Comparison of ENCODE assay signal across 1 cellular context in the genomic region with DNA sequence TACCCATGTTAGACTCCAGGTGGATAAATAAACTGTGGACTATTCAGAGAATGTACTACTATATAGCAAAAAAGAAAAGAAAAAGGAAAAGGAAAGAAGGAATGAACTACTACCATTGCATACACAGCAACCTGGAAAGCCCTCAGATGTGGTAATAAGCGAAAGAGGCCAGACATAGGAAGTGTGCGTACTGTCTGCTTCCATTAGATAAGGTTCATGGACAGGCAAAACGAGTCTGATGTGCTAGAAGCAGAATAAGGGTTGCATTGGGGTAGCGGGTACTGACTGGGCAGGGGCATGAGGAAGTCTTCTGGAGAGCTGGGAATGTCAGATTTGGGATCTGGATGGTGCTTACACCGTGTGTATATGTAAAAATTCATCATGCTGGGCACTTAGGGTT.
TF ChIP-seq lines count a peak whose summit lies in the region.

No MANE protein-coding gene starts in this region.

TF ChIP-seq in K562, 482 proteins besides CTCF, POLR2A, EP300 and RAD21 (continued from another document):
- TF ChIP-seq, protein P1, sequence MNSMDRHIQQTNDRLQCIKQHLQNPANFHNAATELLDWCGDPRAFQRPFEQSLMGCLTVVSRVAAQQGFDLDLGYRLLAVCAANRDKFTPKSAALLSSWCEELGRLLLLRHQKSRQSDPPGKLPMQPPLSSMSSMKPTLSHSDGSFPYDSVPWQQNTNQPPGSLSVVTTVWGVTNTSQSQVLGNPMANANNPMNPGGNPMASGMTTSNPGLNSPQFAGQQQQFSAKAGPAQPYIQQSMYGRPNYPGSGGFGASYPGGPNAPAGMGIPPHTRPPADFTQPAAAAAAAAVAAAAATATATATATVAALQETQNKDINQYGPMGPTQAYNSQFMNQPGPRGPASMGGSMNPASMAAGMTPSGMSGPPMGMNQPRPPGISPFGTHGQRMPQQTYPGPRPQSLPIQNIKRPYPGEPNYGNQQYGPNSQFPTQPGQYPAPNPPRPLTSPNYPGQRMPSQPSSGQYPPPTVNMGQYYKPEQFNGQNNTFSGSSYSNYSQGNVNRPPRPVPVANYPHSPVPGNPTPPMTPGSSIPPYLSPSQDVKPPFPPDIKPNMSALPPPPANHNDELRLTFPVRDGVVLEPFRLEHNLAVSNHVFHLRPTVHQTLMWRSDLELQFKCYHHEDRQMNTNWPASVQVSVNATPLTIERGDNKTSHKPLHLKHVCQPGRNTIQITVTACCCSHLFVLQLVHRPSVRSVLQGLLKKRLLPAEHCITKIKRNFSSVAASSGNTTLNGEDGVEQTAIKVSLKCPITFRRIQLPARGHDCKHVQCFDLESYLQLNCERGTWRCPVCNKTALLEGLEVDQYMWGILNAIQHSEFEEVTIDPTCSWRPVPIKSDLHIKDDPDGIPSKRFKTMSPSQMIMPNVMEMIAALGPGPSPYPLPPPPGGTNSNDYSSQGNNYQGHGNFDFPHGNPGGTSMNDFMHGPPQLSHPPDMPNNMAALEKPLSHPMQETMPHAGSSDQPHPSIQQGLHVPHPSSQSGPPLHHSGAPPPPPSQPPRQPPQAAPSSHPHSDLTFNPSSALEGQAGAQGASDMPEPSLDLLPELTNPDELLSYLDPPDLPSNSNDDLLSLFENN (IDR thresholded peaks at IDR 0.05; ENCODE audit: low read depth in 2 of 2, low read length in 2 of 2), result no peak
- TF ChIP-seq CBFA2T3 (IDR thresholded peaks at IDR 0.05) (peak; percentile 85), SMAD4 (CRISPR knock-in tag; conservative IDR thresholded peaks at IDR 0.05) (peak; percentile 93), ZNF165 (CRISPR knock-in tag; IDR thresholded peaks at IDR 0.05; ENCODE audit: borderline replicate concordance) (no peak)
- TF ChIP-seq, protein P2, sequence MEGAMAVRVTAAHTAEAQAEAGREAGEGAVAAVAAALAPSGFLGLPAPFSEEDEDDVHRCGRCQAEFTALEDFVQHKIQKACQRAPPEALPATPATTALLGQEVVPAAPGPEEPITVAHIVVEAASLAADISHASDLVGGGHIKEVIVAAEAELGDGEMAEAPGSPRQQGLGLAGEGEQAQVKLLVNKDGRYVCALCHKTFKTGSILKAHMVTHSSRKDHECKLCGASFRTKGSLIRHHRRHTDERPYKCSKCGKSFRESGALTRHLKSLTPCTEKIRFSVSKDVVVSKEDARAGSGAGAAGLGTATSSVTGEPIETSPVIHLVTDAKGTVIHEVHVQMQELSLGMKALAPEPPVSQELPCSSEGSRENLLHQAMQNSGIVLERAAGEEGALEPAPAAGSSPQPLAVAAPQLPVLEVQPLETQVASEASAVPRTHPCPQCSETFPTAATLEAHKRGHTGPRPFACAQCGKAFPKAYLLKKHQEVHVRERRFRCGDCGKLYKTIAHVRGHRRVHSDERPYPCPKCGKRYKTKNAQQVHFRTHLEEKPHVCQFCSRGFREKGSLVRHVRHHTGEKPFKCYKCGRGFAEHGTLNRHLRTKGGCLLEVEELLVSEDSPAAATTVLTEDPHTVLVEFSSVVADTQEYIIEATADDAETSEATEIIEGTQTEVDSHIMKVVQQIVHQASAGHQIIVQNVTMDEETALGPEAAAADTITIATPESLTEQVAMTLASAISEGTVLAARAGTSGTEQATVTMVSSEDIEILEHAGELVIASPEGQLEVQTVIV (CRISPR knock-in tag; IDR thresholded peaks at IDR 0.05; ENCODE audit: borderline replicate concordance), result no peak
TF ChIP-seq in K562: peak in this region for 31.
